Comparison of ENCODE assay signal across 8 cellular contexts in the genomic region with DNA sequence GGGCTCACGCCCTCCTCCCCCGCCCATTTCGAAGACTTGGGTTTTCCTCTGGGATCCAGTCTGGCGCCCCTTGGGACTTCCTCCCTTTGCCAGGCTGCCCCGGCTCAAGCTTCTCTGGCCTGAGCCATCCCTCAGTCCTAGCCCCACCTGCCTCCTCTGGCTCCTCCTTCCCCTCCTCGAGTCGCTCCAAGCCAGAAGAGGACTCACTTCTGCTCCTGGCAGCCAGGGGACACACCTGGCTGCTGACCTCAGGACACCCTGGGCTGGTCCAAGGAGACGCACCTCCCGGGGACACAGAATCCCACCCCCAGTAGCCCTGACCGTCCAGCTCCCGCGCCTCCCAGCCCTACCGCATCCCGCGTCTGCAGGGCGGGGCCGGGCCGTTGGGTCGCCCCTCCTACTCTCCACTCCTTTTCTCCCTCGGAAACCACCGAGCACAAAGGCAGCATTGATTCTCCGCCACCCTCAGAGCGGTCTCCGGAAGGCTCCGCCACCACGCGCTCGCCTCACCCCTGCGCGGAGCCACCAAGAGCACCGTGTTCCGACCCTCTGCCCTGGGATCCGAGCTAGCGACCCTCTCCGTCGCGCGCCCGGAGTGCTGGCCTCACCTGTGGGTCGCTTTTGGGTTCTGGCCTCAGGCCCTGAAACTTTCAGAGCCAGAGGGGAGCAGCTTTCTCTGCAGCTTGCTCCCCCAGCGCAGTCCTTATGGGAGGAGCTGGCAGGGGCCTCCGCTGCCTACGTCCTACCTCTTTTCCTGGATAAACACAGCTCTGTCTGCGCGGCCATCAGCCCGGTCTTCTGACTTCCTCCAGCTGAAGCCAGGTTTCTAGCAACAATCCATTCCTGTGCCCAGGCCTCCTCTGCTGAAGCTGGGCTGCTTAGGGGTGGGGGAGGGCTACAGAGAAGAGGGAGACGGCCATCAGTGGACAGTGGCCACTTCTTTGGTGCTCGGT. TPM values are rescaled to one million over a fixed set of nuclear protein-coding genes. Genes with fewer than 3 reads are reported as not detected.
DNase-seq lines count a peak whose midpoint lies in the region; ATAC-seq lines count a peak whose summit lies in the region.

A gene (minus strand): TSS at position 364 of the 953 bp plus-strand sequence. CDS start 831 bp downstream, outside the sequence.

- DNase-seq in G401 (ENCODE audit: low spot score) (peak; percentile 72), NCI-H146 (lab: John Stamatoyannopoulos, UW) (peak; percentile 87), middle frontal gyrus (ENCODE audit: extremely low spot score, low spot score) (peak; percentile 49), SKM-1 treated with dmso at 0.1 percent for 144 hours (lab: John Stamatoyannopoulos, UW; ENCODE audit: unreplicated experiment) (no peak), AML-193 (lab: John Stamatoyannopoulos, UW) (no peak)
- peak; percentile 72 for DNase-seq in activated CD8-positive, alpha-beta T cell treated with anti-CD3 and anti-CD28 coated beads, Interleukin-2, amount 10 ng/mL, durations not matched to agents 7 days and 5 days
- DNase-seq in effector CD8-positive, alpha-beta T cell (lab: John Stamatoyannopoulos, UW) = peak; percentile 37
- DNase-seq in stimulated activated CD8-positive, alpha-beta memory T cell treated with anti-CD3 and anti-CD28 coated beads, Interleukin-4, amount 100 ng/mL, for 24 hours (ENCODE audit: low read depth) = peak; percentile 47

- peak within 1 kb of the TSS; percentile 44 for H3K27ac Mint-ChIP-seq in activated CD8-positive, alpha-beta T cell treated with anti-CD3 and anti-CD28 coated beads, Interleukin-2, amount 10 ng/mL, durations not matched to agents 7 days and 5 days

- H3K9me3 Mint-ChIP-seq in activated CD8-positive, alpha-beta T cell treated with anti-CD3 and anti-CD28 coated beads, Interleukin-2, amount 10 ng/mL, durations not matched to agents 7 days and 5 days (ENCODE audit: insufficient read depth) = no peaks in the 10 kb centered on the region

- CTCF ChIA-PET in activated CD8-positive, alpha-beta T cell treated with anti-CD3 and anti-CD28 coated beads, Interleukin-2, amount 10 ng/mL, durations not matched to agents 7 days and 5 days (lab: Charles Lee) = interaction anchor here (0.9 to 1.9 kb wide), 5 partner anchors 9 to 195 kb away, joined by 3 to 7 read pairs (median 4); no protein-coding TSS in a partner anchor

- ATAC-seq in activated CD8-positive, alpha-beta T cell treated with anti-CD3 and anti-CD28 coated beads, Interleukin-2, amount 10 ng/mL, durations not matched to agents 7 days and 5 days = peak; percentile 71

- POLR2A ChIA-PET in activated CD8-positive, alpha-beta T cell treated with anti-CD3 and anti-CD28 coated beads, Interleukin-2, amount 10 ng/mL, durations not matched to agents 7 days and 5 days (lab: Charles Lee) = interaction anchor here (0.9 to 4.0 kb wide), 5 partner anchors 9 to 246 kb away, joined by 3 to 17 read pairs (median 3); a partner anchor contains a TSS

- in situ Hi-C loops in G401 (cut with HindIII; ENCODE audit: low sequenced_read_pairs) = no loop called here

- peaks cover 12% of the 10 kb centered on the region for H3K27me3 Mint-ChIP-seq in activated CD8-positive, alpha-beta T cell treated with anti-CD3 and anti-CD28 coated beads, Interleukin-2, amount 10 ng/mL, durations not matched to agents 7 days and 5 days (ENCODE audit: low read depth)

- H3K36me3 Mint-ChIP-seq in activated CD8-positive, alpha-beta T cell treated with anti-CD3 and anti-CD28 coated beads, Interleukin-2, amount 10 ng/mL, durations not matched to agents 7 days and 5 days (ENCODE audit: low read depth) = no peaks in the 10 kb centered on the region

- H3K4me3 Mint-ChIP-seq in activated CD8-positive, alpha-beta T cell treated with anti-CD3 and anti-CD28 coated beads, Interleukin-2, amount 10 ng/mL, durations not matched to agents 7 days and 5 days = peak within 1 kb of the TSS; percentile 70

- peaks cover 46% of the 10 kb centered on the region for H3K4me1 Mint-ChIP-seq in activated CD8-positive, alpha-beta T cell treated with anti-CD3 and anti-CD28 coated beads, Interleukin-2, amount 10 ng/mL, durations not matched to agents 7 days and 5 days (ENCODE audit: low read depth)

RNA-seq across cellular contexts. Expression of the gene that starts here (rescaled TPM):
- not detected in 2 replicates for total RNA-seq in G401 (2014; rRNA removed; shearing (Covaris generic))
- under 1 TPM; 0.23 to 0.26 TPM for total RNA-seq in activated CD8-positive, alpha-beta T cell treated with anti-CD3 and anti-CD28 coated beads, Interleukin-2, amount 10 ng/mL, durations not matched to agents 7 days and 5 days

Comparison
In these comparisons a context has a peak if more than half of its experiments do, and no peak if none do; other contexts are left out.
1. Peak in DNase-seq in G401; RNA of the gene not detected or under 1 TPM.
2. Peak in DNase-seq and ATAC-seq in activated CD8-positive, alpha-beta T cell treated with anti-CD3 and anti-CD28 coated beads, Interleukin-2, amount 10 ng/mL, durations not matched to agents 7 days and 5 days; RNA of the gene not detected or under 1 TPM.
3. DNase-seq: peak in NCI-H146 (single experiment), effector CD8-positive, alpha-beta T cell (single experiment), middle frontal gyrus (single experiment) and stimulated activated CD8-positive, alpha-beta memory T cell treated with anti-CD3 and anti-CD28 coated beads, Interleukin-4, amount 100 ng/mL, for 24 hours (single experiment); none in SKM-1 treated with dmso at 0.1 percent for 144 hours (single experiment) and AML-193 (0 of 2).